In the genomic region with DNA sequence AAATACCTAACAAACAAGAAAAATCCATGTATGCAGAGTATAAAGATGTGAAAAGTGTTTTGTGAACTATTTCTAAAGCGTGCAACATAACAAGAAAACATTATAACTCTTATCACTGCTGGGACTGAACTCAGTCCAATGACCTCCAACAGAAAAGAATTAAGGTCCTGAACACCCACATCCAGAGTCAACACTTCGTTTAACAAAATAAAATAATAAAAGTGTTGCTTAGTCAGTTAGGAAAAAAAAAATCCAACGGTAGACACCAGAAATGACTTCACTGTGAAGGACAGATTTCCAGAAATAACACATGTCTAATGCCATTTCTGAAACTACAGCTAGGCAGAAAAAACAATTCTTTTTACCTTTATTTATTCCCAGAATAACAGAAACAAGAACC, we compare ENCODE assay signal across 1 cellular context.
A peak's percentile ranks its signal among the peaks of the same experiment; 100 is the strongest.
TF ChIP-seq lines count a peak whose summit lies in the region.

No MANE protein-coding gene starts in this region.

TF ChIP-seq in HEK293, 187 proteins besides CTCF, POLR2A, EP300 and RAD21 (continued from another document):
- TF ChIP-seq, protein P1, sequence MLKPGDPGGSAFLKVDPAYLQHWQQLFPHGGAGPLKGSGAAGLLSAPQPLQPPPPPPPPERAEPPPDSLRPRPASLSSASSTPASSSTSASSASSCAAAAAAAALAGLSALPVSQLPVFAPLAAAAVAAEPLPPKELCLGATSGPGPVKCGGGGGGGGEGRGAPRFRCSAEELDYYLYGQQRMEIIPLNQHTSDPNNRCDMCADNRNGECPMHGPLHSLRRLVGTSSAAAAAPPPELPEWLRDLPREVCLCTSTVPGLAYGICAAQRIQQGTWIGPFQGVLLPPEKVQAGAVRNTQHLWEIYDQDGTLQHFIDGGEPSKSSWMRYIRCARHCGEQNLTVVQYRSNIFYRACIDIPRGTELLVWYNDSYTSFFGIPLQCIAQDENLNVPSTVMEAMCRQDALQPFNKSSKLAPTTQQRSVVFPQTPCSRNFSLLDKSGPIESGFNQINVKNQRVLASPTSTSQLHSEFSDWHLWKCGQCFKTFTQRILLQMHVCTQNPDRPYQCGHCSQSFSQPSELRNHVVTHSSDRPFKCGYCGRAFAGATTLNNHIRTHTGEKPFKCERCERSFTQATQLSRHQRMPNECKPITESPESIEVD (tag by site-specific recombination; IDR thresholded peaks at IDR 0.05): peak; percentile 31
